Comparison of ENCODE assay signal across 8 cellular contexts in the genomic region with DNA sequence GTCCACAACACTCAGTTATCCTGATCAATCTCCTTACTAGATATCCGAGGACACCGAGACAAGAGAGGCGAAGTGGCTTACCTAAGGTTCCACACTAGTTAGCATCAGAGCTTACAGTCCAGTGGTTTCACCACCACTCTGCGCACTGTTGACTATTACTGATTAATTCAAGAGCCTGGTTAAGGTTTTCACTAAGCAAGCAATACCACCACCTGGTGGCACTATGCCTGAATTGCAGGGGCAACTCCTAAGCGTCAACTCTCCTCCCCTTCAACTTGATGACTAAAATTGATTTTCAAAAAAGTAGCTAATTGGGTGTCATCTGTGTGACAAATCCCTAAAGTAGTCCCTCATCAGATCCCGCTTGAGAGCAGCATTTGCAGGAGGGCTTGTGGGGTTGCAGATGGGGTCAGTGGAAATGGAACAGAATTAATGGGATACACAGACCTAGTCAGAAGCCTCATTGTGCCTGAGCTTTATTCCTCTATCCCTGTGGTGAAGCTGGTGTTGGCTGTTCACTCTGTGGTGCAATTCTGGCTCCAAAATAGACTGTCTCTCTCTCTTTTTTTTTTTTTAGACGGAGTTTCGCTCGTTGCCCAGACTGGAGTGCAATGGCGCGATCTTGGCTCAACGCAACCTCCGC. TPM values are rescaled to one million over a fixed set of nuclear protein-coding genes. Genes with fewer than 3 reads are reported as not detected.
DNase-seq lines count a peak whose midpoint lies in the region; ATAC-seq and TF ChIP-seq lines count a peak whose summit lies in the region.

No MANE protein-coding gene starts in this region.

- H3K36me3 ChIP-seq in left ventricle myocardium inferior (no peaks in the 10 kb centered on the region), body of pancreas (replicated peaks in 1 of 2; ENCODE audit: insufficient read depth in 1 of 2, low read depth in 2 of 2) (no peaks in the 10 kb centered on the region), tibial nerve (no peaks in the 10 kb centered on the region)

- H3K9me3 Mint-ChIP-seq in osteocyte (ENCODE audit: unreplicated experiment), result no peaks in the 10 kb centered on the region

- ATAC-seq in left cardiac atrium, result no peak
- ATAC-seq in body of pancreas, result no peak
- no peak for ATAC-seq in HG03457 (IDR thresholded peaks at IDR 0.05; ENCODE audit: unreplicated experiment)
- no peak for ATAC-seq in GM18517 (IDR thresholded peaks at IDR 0.05; ENCODE audit: unreplicated experiment)

- 95 to 98% methylated on average over 13 of the region's 13 CpGs for WGBS in body of pancreas, 2 donors
- WGBS in tibial nerve, 2 donors, result 80% methylated on average over 13 of the region's 13 CpGs

- TF ChIP-seq CTCF in left ventricle myocardium inferior (IDR thresholded peaks at IDR 0.05; ENCODE audit: borderline replicate concordance), result peak; percentile 39
- TF ChIP-seq CTCF in body of pancreas (IDR thresholded peaks at IDR 0.05), result peak in 6 of 7 experiments; percentile 26 to 50 (median 43)
- peak; percentile 50 for TF ChIP-seq CTCF in osteocyte (IDR thresholded peaks at IDR 0.05)
- peak in 1 of 5 experiments; percentile 22 for TF ChIP-seq CTCF in tibial nerve (IDR thresholded peaks at IDR 0.05)

- no peaks in the 10 kb centered on the region for H3K36me3 Mint-ChIP-seq in osteocyte (ENCODE audit: unreplicated experiment)

- peaks cover 25% of the 10 kb centered on the region for H3K27me3 Mint-ChIP-seq in osteocyte (ENCODE audit: unreplicated experiment)

- H3K4me3 ChIP-seq in left ventricle myocardium inferior (no peak overlapping the region), body of pancreas (no peak overlapping the region), tibial nerve (no peak overlapping the region)

- H3K27me3 ChIP-seq in left ventricle myocardium inferior (ENCODE audit: low read depth), result peaks cover 45% of the 10 kb centered on the region
- H3K27me3 ChIP-seq in body of pancreas, result no peaks in the 10 kb centered on the region
- H3K27me3 ChIP-seq in tibial nerve, result peaks cover 0 to 32% of the 10 kb centered on the region in 2 donors

- H3K4me1 Mint-ChIP-seq in osteocyte (ENCODE audit: unreplicated experiment), result no peaks in the 10 kb centered on the region

- intact Hi-C loops in left ventricle myocardium inferior (cut with micrococcal nuclease) (no loop called here), left cardiac atrium (cut with DNase I) (no loop called here), body of pancreas (cut with DNase I) (no loop called here)

- H3K4me3 Mint-ChIP-seq in osteocyte (ENCODE audit: unreplicated experiment), result no peak overlapping the region

- H3K9me3 ChIP-seq in left ventricle myocardium inferior (replicated peaks), result peaks cover 13% of the 10 kb centered on the region
- no peaks in the 10 kb centered on the region for H3K9me3 ChIP-seq in body of pancreas
- peaks cover 0 to 19% (median 2%) of the 10 kb centered on the region in 4 donors for H3K9me3 ChIP-seq in tibial nerve

- no peak overlapping the region for H3K27ac Mint-ChIP-seq in osteocyte (ENCODE audit: unreplicated experiment)

- DNase-seq in left ventricle myocardium inferior (no peak), left cardiac atrium (no peak), OCI-M2 (lab: John Stamatoyannopoulos, UW; ENCODE audit: unreplicated experiment) (peak; percentile 33), body of pancreas (peak in 2 of 4 donors; percentile 47 to 55), osteocyte (ENCODE audit: extremely low spot score, unreplicated experiment) (no peak), tibial nerve (ENCODE audit: low spot score in 2 of 2) (no peak)

- TF ChIP-seq POLR2A in body of pancreas (IDR thresholded peaks at IDR 0.05), result no peak
- TF ChIP-seq POLR2A in tibial nerve (IDR thresholded peaks at IDR 0.05), result no peak

- no peak for TF ChIP-seq EP300 in tibial nerve (IDR thresholded peaks at IDR 0.05)

- H3K27ac ChIP-seq in left ventricle myocardium inferior (replicated peaks) (no peak overlapping the region), body of pancreas (no peak overlapping the region), tibial nerve (no peak overlapping the region)

- H3K4me1 ChIP-seq in left ventricle myocardium inferior, result no peaks in the 10 kb centered on the region
- peaks cover 20% of the 10 kb centered on the region for H3K4me1 ChIP-seq in body of pancreas
- H3K4me1 ChIP-seq in tibial nerve, result no peaks in the 10 kb centered on the region

RNA-seq across cellular contexts. Expression of a gene that starts 9.1 kb away (rescaled TPM):
- total RNA-seq in left ventricle myocardium inferior (0.14 TPM), left cardiac atrium (under 1 TPM; 0.31 to 0.47 TPM), body of pancreas (10 to 100 TPM; 12.2 to 15.6 TPM), osteocyte (not detected in 2 replicates), tibial nerve (not detected)

RNA-seq across cellular contexts. Expression of a gene that starts 27.7 kb away (rescaled TPM):
- 5.1 TPM for total RNA-seq in left ventricle myocardium inferior
- 1 to 10 TPM; 2.9 to 3.3 TPM for total RNA-seq in left cardiac atrium
- total RNA-seq in body of pancreas, result 1 to 10 TPM in 1 of 2 donors, under 1 TPM in 1; 0.66 to 2.3 TPM
- total RNA-seq in osteocyte, result 4.4 and 5.5 TPM in 2 replicates
- 10 to 100 TPM in 1 of 4 donors, 1 to 10 TPM in 3; 3.3 to 11.4 (median 5.4) TPM for total RNA-seq in tibial nerve

Comparison
In these comparisons a context has a peak if more than half of its experiments do, and no peak if none do; other contexts are left out.
1. RNA of a gene that starts 9.1 kb away (total RNA-seq): 12.2 to 15.6 TPM in body of pancreas; 0.31 to 0.47 TPM in left cardiac atrium, 0.14 TPM in left ventricle myocardium inferior (single experiment), not detected in osteocyte and not detected in tibial nerve; every median in the first group is over 4 times any median in the second.